In genomic region chr7:37344886-37345579, GRCh38 we compare ENCODE assay signal across 1 cellular context.
TF ChIP-seq lines count a peak whose summit lies in the region.

No MANE protein-coding gene starts in this region.

TF ChIP-seq in GM12878, 131 proteins besides CTCF, POLR2A, EP300 and RAD21 (continued from another document):
- TF ChIP-seq SKIL (IDR thresholded peaks at IDR 0.05; ENCODE audit: low read depth, poor library complexity, severe bottlenecking): no peak
- TF ChIP-seq PRDM15 (CRISPR knock-in tag; IDR thresholded peaks at IDR 0.05): no peak
- TF ChIP-seq MEF2A (IDR thresholded peaks at IDR 0.05; ENCODE audit: insufficient read depth, low read depth, low read length): 0 out of 2 replicates have a peak, but pooled peaks have one; percentile 8
- TF ChIP-seq RB1 (IDR thresholded peaks at IDR 0.05; ENCODE audit: borderline replicate concordance): no peak
- no peak for TF ChIP-seq BACH1 (IDR thresholded peaks at IDR 0.05; ENCODE audit: borderline replicate concordance)
- TF ChIP-seq SMAD5 (IDR thresholded peaks at IDR 0.05; ENCODE audit: low read depth): no peak
- TF ChIP-seq RELA (IDR thresholded peaks at IDR 0.05; ENCODE audit: borderline replicate concordance, partially characterized antibody): no peak
- peak in 1 of 2 experiments; percentile 49; a peak in 2 of 4 replicates for TF ChIP-seq BHLHE40 (IDR thresholded peaks at IDR 0.05; ENCODE audit: borderline replicate concordance in 1 of 2, low read depth in 2 of 2, low read length in 1 of 2)
- TF ChIP-seq YY1 (IDR thresholded peaks at IDR 0.05; ENCODE audit: low read depth, low read length): no peak
- TF ChIP-seq MAX (IDR thresholded peaks at IDR 0.05; ENCODE audit: low read depth, low read length): no peak
- TF ChIP-seq FOS (IDR thresholded peaks at IDR 0.05; ENCODE audit: borderline replicate concordance, extremely low read depth, insufficient read length): no peak
- TF ChIP-seq POU2F2 (IDR thresholded peaks at IDR 0.05; ENCODE audit: borderline replicate concordance, low read depth, low read length): no peak
- no peak for TF ChIP-seq GABPA (IDR thresholded peaks at IDR 0.05; ENCODE audit: low read depth)
- TF ChIP-seq SPI1 (IDR thresholded peaks at IDR 0.05; ENCODE audit: borderline replicate concordance, insufficient read depth, low read depth, low read length): no peak
- TF ChIP-seq MLLT1 (IDR thresholded peaks at IDR 0.05): peak; percentile 25; the same call in 1 of the 2 replicates
- no peak for TF ChIP-seq SMC3 (IDR thresholded peaks at IDR 0.05; ENCODE audit: borderline replicate concordance, low read length)
- peak; percentile 38; the same call in 1 of the 2 replicates for TF ChIP-seq EED (IDR thresholded peaks at IDR 0.05; ENCODE audit: low read depth)
- peak; percentile 43; the same call in 1 of the 2 replicates for TF ChIP-seq RELB (IDR thresholded peaks at IDR 0.05; ENCODE audit: low read depth)
- no peak for TF ChIP-seq ZBED1 (IDR thresholded peaks at IDR 0.05; ENCODE audit: borderline replicate concordance)
- 0 out of 2 replicates have a peak, but pooled peaks have one; percentile 34 for TF ChIP-seq IRF4 (IDR thresholded peaks at IDR 0.05; ENCODE audit: low read depth, low read length)
- no peak for TF ChIP-seq TCF7 (IDR thresholded peaks at IDR 0.05; ENCODE audit: borderline replicate concordance)
- TF ChIP-seq RCOR1 (conservative IDR thresholded peaks at IDR 0.05; ENCODE audit: low read depth, low read length): no peak
- TF ChIP-seq IKZF1 (conservative IDR thresholded peaks at IDR 0.05): peak; percentile 25; the same call in 1 of the 2 replicates
- TF ChIP-seq NFIC (IDR thresholded peaks at IDR 0.05; ENCODE audit: low read depth, low read length): 0 out of 2 replicates have a peak, but pooled peaks have one; percentile 14
- peak; percentile 84 for TF ChIP-seq MTA2 (IDR thresholded peaks at IDR 0.05; ENCODE audit: low read depth)
- no peak for TF ChIP-seq TCF3 (IDR thresholded peaks at IDR 0.05; ENCODE audit: borderline replicate concordance, insufficient read depth, low read depth, low read length)
